In the genomic region with DNA sequence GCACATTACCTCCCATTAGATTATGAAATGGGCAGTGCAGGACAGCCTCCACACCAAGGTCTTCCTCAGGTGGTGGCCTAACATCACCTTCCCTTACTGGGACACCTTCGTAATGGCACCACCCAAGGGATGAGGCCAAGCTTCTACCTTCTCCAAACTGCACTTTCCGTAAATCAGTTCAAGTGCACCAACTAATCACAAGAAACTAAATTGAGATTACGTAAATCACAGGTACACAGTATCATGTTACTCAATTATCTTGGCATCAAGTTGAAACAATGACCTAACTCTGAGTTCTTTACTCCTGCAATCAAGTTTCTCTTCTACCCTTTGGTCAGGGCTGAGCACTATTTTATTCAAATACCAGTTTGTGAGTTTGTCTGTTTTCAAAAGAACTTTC, we compare ENCODE assay signal across 2 cellular contexts.
TF ChIP-seq lines count a peak whose summit lies in the region.

No MANE protein-coding gene starts in this region.

TF ChIP-seq in liver, 16 proteins besides CTCF, POLR2A, EP300 and RAD21:
- TF ChIP-seq HNF4A (conservative IDR thresholded peaks at IDR 0.05) (peak; percentile 93 to 97), FOXA1 (IDR thresholded peaks at IDR 0.05) (peak; percentile 79), YY1 (IDR thresholded peaks at IDR 0.05) (peak; percentile 88), HNF4G (IDR thresholded peaks at IDR 0.05) (peak; percentile 75), GABPA (IDR thresholded peaks at IDR 0.05 in 1 of 2, conservative IDR thresholded peaks at IDR 0.05 in 1 of 2) (peak in 1 of 2 donors; percentile 28), FOXA2 (IDR thresholded peaks at IDR 0.05) (peak; percentile 78), RXRA (IDR thresholded peaks at IDR 0.05) (peak; percentile 95 to 97), JUND (IDR thresholded peaks at IDR 0.05) (peak; percentile 91 to 96), NR2F2 (IDR thresholded peaks at IDR 0.05) (no peak), TAF1 (conservative IDR thresholded peaks at IDR 0.05) (no peak), EGR1 (IDR thresholded peaks at IDR 0.05; ENCODE audit: low read depth in 2 of 2) (no peak), SP1 (IDR thresholded peaks at IDR 0.05) (peak; percentile 80)
- TF ChIP-seq, protein P1, sequence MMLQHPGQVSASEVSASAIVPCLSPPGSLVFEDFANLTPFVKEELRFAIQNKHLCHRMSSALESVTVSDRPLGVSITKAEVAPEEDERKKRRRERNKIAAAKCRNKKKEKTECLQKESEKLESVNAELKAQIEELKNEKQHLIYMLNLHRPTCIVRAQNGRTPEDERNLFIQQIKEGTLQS (IDR thresholded peaks at IDR 0.05): peak; percentile 77
- TF ChIP-seq, protein P2, sequence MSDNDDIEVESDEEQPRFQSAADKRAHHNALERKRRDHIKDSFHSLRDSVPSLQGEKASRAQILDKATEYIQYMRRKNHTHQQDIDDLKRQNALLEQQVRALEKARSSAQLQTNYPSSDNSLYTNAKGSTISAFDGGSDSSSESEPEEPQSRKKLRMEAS (IDR thresholded peaks at IDR 0.05): peak; percentile 90
- TF ChIP-seq, protein P3, sequence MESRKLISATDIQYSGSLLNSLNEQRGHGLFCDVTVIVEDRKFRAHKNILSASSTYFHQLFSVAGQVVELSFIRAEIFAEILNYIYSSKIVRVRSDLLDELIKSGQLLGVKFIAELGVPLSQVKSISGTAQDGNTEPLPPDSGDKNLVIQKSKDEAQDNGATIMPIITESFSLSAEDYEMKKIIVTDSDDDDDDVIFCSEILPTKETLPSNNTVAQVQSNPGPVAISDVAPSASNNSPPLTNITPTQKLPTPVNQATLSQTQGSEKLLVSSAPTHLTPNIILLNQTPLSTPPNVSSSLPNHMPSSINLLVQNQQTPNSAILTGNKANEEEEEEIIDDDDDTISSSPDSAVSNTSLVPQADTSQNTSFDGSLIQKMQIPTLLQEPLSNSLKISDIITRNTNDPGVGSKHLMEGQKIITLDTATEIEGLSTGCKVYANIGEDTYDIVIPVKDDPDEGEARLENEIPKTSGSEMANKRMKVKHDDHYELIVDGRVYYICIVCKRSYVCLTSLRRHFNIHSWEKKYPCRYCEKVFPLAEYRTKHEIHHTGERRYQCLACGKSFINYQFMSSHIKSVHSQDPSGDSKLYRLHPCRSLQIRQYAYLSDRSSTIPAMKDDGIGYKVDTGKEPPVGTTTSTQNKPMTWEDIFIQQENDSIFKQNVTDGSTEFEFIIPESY (IDR thresholded peaks at IDR 0.05): peak; percentile 88
- TF ChIP-seq, protein P4, sequence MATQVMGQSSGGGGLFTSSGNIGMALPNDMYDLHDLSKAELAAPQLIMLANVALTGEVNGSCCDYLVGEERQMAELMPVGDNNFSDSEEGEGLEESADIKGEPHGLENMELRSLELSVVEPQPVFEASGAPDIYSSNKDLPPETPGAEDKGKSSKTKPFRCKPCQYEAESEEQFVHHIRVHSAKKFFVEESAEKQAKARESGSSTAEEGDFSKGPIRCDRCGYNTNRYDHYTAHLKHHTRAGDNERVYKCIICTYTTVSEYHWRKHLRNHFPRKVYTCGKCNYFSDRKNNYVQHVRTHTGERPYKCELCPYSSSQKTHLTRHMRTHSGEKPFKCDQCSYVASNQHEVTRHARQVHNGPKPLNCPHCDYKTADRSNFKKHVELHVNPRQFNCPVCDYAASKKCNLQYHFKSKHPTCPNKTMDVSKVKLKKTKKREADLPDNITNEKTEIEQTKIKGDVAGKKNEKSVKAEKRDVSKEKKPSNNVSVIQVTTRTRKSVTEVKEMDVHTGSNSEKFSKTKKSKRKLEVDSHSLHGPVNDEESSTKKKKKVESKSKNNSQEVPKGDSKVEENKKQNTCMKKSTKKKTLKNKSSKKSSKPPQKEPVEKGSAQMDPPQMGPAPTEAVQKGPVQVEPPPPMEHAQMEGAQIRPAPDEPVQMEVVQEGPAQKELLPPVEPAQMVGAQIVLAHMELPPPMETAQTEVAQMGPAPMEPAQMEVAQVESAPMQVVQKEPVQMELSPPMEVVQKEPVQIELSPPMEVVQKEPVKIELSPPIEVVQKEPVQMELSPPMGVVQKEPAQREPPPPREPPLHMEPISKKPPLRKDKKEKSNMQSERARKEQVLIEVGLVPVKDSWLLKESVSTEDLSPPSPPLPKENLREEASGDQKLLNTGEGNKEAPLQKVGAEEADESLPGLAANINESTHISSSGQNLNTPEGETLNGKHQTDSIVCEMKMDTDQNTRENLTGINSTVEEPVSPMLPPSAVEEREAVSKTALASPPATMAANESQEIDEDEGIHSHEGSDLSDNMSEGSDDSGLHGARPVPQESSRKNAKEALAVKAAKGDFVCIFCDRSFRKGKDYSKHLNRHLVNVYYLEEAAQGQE (IDR thresholded peaks at IDR 0.05): peak; percentile 75

TF ChIP-seq in HepG2, 621 proteins besides CTCF, POLR2A, EP300 and RAD21 (continues in another document):
- TF ChIP-seq, protein P5, sequence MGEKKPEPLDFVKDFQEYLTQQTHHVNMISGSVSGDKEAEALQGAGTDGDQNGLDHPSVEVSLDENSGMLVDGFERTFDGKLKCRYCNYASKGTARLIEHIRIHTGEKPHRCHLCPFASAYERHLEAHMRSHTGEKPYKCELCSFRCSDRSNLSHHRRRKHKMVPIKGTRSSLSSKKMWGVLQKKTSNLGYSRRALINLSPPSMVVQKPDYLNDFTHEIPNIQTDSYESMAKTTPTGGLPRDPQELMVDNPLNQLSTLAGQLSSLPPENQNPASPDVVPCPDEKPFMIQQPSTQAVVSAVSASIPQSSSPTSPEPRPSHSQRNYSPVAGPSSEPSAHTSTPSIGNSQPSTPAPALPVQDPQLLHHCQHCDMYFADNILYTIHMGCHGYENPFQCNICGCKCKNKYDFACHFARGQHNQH (CRISPR knock-in tag; IDR thresholded peaks at IDR 0.05): no peak
- TF ChIP-seq TRIM24 (CRISPR knock-in tag; IDR thresholded peaks at IDR 0.05) (no peak), ZNF878 (CRISPR knock-in tag; IDR thresholded peaks at IDR 0.05) (no peak), ZNF124 (CRISPR knock-in tag; IDR thresholded peaks at IDR 0.05) (no peak), NR2C2 (CRISPR knock-in tag; IDR thresholded peaks at IDR 0.05; ENCODE audit: borderline replicate concordance) (no peak), MED13 (CRISPR knock-in tag; IDR thresholded peaks at IDR 0.05) (no peak), KAT2B (IDR thresholded peaks at IDR 0.05; ENCODE audit: borderline replicate concordance, low read depth, low read length) (no peak), CC2D1A (CRISPR knock-in tag; IDR thresholded peaks at IDR 0.05) (no peak), HOXA3 (CRISPR knock-in tag; IDR thresholded peaks at IDR 0.05) (no peak), ZNF34 (CRISPR knock-in tag; IDR thresholded peaks at IDR 0.05; ENCODE audit: borderline replicate concordance) (no peak), NFYB (CRISPR knock-in tag; IDR thresholded peaks at IDR 0.05) (no peak), MXD4 (CRISPR knock-in tag; IDR thresholded peaks at IDR 0.05) (no peak)
- TF ChIP-seq, protein P6, sequence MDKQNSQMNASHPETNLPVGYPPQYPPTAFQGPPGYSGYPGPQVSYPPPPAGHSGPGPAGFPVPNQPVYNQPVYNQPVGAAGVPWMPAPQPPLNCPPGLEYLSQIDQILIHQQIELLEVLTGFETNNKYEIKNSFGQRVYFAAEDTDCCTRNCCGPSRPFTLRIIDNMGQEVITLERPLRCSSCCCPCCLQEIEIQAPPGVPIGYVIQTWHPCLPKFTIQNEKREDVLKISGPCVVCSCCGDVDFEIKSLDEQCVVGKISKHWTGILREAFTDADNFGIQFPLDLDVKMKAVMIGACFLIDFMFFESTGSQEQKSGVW (CRISPR knock-in tag; IDR thresholded peaks at IDR 0.05; ENCODE audit: borderline replicate concordance): no peak
- TF ChIP-seq, protein P7, sequence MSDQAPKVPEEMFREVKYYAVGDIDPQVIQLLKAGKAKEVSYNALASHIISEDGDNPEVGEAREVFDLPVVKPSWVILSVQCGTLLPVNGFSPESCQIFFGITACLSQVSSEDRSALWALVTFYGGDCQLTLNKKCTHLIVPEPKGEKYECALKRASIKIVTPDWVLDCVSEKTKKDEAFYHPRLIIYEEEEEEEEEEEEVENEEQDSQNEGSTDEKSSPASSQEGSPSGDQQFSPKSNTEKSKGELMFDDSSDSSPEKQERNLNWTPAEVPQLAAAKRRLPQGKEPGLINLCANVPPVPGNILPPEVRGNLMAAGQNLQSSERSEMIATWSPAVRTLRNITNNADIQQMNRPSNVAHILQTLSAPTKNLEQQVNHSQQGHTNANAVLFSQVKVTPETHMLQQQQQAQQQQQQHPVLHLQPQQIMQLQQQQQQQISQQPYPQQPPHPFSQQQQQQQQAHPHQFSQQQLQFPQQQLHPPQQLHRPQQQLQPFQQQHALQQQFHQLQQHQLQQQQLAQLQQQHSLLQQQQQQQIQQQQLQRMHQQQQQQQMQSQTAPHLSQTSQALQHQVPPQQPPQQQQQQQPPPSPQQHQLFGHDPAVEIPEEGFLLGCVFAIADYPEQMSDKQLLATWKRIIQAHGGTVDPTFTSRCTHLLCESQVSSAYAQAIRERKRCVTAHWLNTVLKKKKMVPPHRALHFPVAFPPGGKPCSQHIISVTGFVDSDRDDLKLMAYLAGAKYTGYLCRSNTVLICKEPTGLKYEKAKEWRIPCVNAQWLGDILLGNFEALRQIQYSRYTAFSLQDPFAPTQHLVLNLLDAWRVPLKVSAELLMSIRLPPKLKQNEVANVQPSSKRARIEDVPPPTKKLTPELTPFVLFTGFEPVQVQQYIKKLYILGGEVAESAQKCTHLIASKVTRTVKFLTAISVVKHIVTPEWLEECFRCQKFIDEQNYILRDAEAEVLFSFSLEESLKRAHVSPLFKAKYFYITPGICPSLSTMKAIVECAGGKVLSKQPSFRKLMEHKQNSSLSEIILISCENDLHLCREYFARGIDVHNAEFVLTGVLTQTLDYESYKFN (CRISPR knock-in tag; conservative IDR thresholded peaks at IDR 0.05): no peak
- TF ChIP-seq, protein P8, sequence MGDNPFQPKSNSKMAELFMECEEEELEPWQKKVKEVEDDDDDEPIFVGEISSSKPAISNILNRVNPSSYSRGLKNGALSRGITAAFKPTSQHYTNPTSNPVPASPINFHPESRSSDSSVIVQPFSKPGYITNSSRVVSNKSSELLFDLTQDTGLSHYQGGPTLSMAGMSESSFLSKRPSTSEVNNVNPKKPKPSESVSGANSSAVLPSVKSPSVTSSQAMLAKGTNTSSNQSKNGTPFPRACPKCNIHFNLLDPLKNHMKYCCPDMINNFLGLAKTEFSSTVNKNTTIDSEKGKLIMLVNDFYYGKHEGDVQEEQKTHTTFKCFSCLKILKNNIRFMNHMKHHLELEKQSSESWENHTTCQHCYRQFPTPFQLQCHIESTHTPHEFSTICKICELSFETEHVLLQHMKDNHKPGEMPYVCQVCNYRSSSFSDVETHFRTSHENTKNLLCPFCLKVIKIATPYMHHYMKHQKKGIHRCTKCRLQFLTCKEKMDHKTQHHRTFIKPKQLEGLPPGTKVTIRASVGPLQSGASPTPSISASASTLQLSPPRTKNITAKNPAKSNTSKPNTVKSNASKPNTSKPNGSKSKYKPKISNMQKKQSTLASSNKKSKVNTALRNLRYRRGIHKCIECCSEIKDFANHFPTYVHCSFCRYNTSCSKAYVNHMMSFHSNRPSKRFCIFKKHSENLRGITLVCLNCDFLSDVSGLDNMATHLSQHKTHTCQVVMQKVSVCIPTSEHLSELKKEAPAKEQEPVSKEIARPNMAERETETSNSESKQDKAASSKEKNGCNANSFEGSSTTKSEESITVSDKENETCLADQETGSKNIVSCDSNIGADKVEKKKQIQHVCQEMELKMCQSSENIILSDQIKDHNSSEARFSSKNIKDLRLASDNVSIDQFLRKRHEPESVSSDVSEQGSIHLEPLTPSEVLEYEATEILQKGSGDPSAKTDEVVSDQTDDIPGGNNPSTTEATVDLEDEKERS (CRISPR knock-in tag; IDR thresholded peaks at IDR 0.05): no peak
- TF ChIP-seq, protein P9, sequence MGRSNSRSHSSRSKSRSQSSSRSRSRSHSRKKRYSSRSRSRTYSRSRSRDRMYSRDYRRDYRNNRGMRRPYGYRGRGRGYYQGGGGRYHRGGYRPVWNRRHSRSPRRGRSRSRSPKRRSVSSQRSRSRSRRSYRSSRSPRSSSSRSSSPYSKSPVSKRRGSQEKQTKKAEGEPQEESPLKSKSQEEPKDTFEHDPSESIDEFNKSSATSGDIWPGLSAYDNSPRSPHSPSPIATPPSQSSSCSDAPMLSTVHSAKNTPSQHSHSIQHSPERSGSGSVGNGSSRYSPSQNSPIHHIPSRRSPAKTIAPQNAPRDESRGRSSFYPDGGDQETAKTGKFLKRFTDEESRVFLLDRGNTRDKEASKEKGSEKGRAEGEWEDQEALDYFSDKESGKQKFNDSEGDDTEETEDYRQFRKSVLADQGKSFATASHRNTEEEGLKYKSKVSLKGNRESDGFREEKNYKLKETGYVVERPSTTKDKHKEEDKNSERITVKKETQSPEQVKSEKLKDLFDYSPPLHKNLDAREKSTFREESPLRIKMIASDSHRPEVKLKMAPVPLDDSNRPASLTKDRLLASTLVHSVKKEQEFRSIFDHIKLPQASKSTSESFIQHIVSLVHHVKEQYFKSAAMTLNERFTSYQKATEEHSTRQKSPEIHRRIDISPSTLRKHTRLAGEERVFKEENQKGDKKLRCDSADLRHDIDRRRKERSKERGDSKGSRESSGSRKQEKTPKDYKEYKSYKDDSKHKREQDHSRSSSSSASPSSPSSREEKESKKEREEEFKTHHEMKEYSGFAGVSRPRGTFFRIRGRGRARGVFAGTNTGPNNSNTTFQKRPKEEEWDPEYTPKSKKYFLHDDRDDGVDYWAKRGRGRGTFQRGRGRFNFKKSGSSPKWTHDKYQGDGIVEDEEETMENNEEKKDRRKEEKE (IDR thresholded peaks at IDR 0.05): no peak
- TF ChIP-seq, protein P10, sequence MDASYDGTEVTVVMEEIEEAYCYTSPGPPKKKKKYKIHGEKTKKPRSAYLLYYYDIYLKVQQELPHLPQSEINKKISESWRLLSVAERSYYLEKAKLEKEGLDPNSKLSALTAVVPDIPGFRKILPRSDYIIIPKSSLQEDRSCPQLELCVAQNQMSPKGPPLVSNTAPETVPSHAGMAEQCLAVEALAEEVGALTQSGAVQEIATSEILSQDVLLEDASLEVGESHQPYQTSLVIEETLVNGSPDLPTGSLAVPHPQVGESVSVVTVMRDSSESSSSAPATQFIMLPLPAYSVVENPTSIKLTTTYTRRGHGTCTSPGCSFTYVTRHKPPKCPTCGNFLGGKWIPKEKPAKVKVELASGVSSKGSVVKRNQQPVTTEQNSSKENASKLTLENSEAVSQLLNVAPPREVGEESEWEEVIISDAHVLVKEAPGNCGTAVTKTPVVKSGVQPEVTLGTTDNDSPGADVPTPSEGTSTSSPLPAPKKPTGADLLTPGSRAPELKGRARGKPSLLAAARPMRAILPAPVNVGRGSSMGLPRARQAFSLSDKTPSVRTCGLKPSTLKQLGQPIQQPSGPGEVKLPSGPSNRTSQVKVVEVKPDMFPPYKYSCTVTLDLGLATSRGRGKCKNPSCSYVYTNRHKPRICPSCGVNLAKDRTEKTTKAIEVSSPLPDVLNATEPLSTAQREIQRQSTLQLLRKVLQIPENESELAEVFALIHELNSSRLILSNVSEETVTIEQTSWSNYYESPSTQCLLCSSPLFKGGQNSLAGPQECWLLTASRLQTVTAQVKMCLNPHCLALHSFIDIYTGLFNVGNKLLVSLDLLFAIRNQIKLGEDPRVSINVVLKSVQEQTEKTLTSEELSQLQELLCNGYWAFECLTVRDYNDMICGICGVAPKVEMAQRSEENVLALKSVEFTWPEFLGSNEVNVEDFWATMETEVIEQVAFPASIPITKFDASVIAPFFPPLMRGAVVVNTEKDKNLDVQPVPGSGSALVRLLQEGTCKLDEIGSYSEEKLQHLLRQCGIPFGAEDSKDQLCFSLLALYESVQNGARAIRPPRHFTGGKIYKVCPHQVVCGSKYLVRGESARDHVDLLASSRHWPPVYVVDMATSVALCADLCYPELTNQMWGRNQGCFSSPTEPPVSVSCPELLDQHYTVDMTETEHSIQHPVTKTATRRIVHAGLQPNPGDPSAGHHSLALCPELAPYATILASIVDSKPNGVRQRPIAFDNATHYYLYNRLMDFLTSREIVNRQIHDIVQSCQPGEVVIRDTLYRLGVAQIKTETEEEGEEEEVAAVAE (CRISPR knock-in tag; IDR thresholded peaks at IDR 0.05; ENCODE audit: borderline replicate concordance): no peak
